In the genomic region with DNA sequence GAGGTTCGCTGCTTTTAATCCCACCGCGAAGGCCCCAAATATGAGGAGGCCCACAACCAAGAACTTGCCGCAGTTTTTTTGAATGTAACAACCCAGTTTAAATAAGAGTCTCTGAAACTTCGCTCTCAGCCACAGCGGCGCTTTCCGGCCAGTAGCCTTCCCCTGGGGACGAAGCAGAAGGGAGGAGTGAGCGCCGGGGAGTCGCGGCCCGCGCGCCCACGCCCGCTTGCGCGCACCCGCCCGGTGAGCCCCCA, we compare ENCODE assay signal across 7 cellular contexts. TPM values are rescaled to one million over a fixed set of nuclear protein-coding genes. Genes with fewer than 3 reads are reported as not detected.
DNase-seq lines count a peak whose midpoint lies in the region; ATAC-seq, FAIRE-seq and TF ChIP-seq lines count a peak whose summit lies in the region.

No MANE protein-coding gene starts in this region.

- H4K20me1 ChIP-seq in PC-3 (ENCODE audit: low read length): no peaks in the 10 kb centered on the region

- H3K4me3 ChIP-seq in PC-3 (ENCODE audit: low read length): peak overlapping the region; percentile 96
- H3K4me3 ChIP-seq in upper lobe of right lung: peak overlapping the region; percentile 89

- H3K27me3 ChIP-seq in PC-3 (ENCODE audit: low read length) (no peaks in the 10 kb centered on the region), upper lobe of right lung (no peaks in the 10 kb centered on the region)

- POLR2A ChIA-PET in PC-3 (lab: Charles Lee; ENCODE audit: unreplicated experiment): no interaction called here

- H3K36me3 ChIP-seq in PC-3 (ENCODE audit: low read depth, low read length) (no peaks in the 10 kb centered on the region), upper lobe of right lung (no peaks in the 10 kb centered on the region)

- H3K9ac ChIP-seq in PC-3 (ENCODE audit: low read length): peak overlapping the region; percentile 24; the same call in 1 of the 2 replicates

- H3K9me2 ChIP-seq in PC-3 (replicated peaks; ENCODE audit: low read length): no peaks in the 10 kb centered on the region

- intact Hi-C loops in PC-3 (cut with micrococcal nuclease): loop anchor here (2.0 to 10.0 kb wide), 3 partner anchors 190 to 708 kb away; partner anchors contain the start of gene FANCC
- intact Hi-C loops in upper lobe of right lung (cut with DNase I): loop anchor here (10.0 kb wide), 1 partner anchor 162 kb away; no protein-coding TSS in a partner anchor

- no peak for TF ChIP-seq POLR2A in H54 (IDR thresholded peaks at IDR 0.05; ENCODE audit: low read depth, low read length)

- TF ChIP-seq CTCF in PC-3 (conservative IDR thresholded peaks at IDR 0.05; ENCODE audit: low read depth, low read length) (no peak), upper lobe of right lung (IDR thresholded peaks at IDR 0.05) (no peak)

- H3K27ac ChIP-seq in PC-3 (ENCODE audit: low read length) (no peak overlapping the region), cingulate gyrus (ENCODE audit: low read depth, low read length) (peak overlapping the region; percentile 93), upper lobe of right lung (peak overlapping the region; percentile 86)

- peak overlapping the region; percentile 96 for H2AFZ ChIP-seq in PC-3 (ENCODE audit: low read length)

- no peaks in the 10 kb centered on the region for H3K79me2 ChIP-seq in PC-3 (ENCODE audit: low read length)

- ATAC-seq in PC-3 (no peak), upper lobe of right lung (peak; percentile 2)

- no TSS peak for BruUV-seq in PC-3 (replicated peaks; lab: Mats Ljungman, UMichigan)

- H3K4me1 ChIP-seq in PC-3 (ENCODE audit: insufficient read depth, low read length) (peaks cover 14% of the 10 kb centered on the region), upper lobe of right lung (peaks cover 16% of the 10 kb centered on the region)

- DNase-seq in GF-D8 (lab: John Stamatoyannopoulos, UW) (peak; percentile 9), H54 (ENCODE audit: insufficient read length, low spot score) (peak; percentile 80), PC-3 (peak; percentile 21), lung microvascular endothelial cell (ENCODE audit: low read depth in 2 of 2) (peak; percentile 43 to 51), upper lobe of right lung (no peak), cerebellum (ENCODE audit: low spot score) (no peak)

- H3K9me3 ChIP-seq in PC-3 (ENCODE audit: low read length): no peaks in the 10 kb centered on the region
- no peaks in the 10 kb centered on the region for H3K9me3 ChIP-seq in upper lobe of right lung

- no peaks in the 10 kb centered on the region for H3F3A ChIP-seq in PC-3 (ENCODE audit: low read length, unreplicated experiment)

- peak overlapping the region; percentile 97 for H3K4me2 ChIP-seq in PC-3 (ENCODE audit: low read length)

- CTCF ChIA-PET in PC-3 (lab: Charles Lee): no interaction called here

- no peak for FAIRE-seq in H54 (lab: Jason Lieb, UNC)

RNA-seq across cellular contexts. Expression of gene PTCH1, which starts 10.4 kb away (rescaled TPM):
- total RNA-seq in PC-3 (2014; rRNA removed) (0.77 and 2.1 TPM in 2 replicates), lung microvascular endothelial cell (2.0 and 2.8 TPM in 2 replicates), upper lobe of right lung (25.9 TPM), cerebellum (60.2 TPM)

Comparison
In these comparisons a context has a peak if more than half of its experiments do, and no peak if none do; other contexts are left out.
1. DNase-seq: peak in GF-D8 (single experiment), H54 (single experiment), PC-3 (single experiment) and lung microvascular endothelial cell (2 of 2); none in upper lobe of right lung (single experiment) and cerebellum (single experiment).